1 cellular context compared by ENCODE assay signal in the genomic region with DNA sequence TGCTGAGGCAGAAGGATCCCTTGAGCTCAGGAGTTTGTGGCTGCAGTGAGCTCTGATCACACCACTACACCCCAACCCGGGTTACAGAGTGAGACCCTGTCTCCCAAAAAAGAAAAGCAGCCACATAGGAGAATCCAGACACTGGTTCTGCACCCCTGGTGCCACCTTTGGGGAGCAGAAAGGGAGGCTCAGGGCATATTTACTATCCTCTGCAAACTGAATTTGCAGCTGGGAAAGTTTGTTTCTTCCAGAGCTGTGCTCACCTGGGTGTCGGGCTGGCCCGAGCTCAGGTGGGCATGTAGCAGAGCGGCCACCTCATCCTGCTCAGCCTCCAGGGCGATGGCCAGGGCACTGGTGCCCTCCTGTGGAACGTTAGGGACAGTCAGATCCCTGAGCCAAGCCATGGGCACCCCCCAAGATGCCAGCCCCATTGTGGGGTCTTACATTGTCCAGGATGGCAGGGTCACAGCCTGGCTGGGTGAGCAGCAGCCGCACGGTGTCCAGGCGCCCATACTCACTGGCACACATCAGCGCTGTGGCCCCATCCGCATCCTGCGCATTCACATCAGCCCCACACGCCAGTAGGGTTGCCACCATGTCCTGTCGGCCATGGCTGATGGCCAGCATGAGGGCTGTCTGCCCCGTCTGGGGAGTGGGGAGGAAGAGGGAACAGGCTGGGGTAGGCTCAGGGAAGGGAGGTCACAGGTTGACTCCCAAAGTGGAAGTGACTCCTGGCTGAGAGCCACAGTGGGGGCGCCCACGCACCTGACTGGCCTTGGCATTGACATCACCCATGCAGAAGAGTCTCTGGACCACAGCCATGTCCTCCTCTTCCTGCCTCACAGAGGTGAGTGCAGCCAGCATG.
TF ChIP-seq lines count a peak whose summit lies in the region.

No MANE protein-coding gene starts in this region.

TF ChIP-seq in endothelial cell of umbilical vein, 7 proteins besides CTCF, POLR2A, EP300 and RAD21:
- no peak for TF ChIP-seq FOS (IDR thresholded peaks at IDR 0.05; ENCODE audit: borderline replicate concordance, insufficient read depth, low read length)
- TF ChIP-seq EZH2 (IDR thresholded peaks at IDR 0.05; ENCODE audit: borderline replicate concordance, low read depth, low read length, severe bottlenecking), result no peak
- no peak for TF ChIP-seq GATA2 (IDR thresholded peaks at IDR 0.05; ENCODE audit: insufficient read depth, insufficient read length, low read depth, low read length)
- TF ChIP-seq MYC (IDR thresholded peaks at IDR 0.05; ENCODE audit: low read depth, low read length), result no peak
- TF ChIP-seq, protein P1, sequence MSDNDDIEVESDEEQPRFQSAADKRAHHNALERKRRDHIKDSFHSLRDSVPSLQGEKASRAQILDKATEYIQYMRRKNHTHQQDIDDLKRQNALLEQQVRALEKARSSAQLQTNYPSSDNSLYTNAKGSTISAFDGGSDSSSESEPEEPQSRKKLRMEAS (IDR thresholded peaks at IDR 0.05; ENCODE audit: insufficient read depth, insufficient read length), result no peak
- TF ChIP-seq JUN (IDR thresholded peaks at IDR 0.05; ENCODE audit: borderline replicate concordance, insufficient read depth, insufficient read length, low read depth), result no peak
- TF ChIP-seq POLR2AphosphoS5 (IDR thresholded peaks at IDR 0.05; ENCODE audit: insufficient read depth, low read depth, low read length), result no peak
